32 cellular contexts compared by ENCODE assay signal in the genomic region with DNA sequence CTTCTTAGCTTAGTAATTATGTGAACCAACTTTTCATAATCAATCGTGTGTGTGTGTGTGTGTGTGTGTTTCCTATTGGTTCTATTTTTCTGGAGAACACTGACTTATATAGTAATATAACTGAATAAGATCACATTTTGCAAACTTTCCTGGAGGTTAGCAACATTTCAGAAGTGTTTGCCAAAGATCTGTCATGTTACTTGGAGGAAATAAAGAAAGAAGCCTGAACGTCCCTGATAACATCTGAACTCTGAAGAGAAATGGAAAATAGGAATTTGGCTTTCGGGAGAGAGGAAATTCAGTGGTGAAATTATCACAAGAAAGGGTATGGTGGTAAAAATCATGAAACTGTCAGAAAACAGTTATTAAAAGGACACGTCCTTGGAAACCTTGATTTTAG.
"Had no signal": no experiment of that assay in that cellular context is flagged by ENCODE, and none has a peak within 500 bp of the region (broad histone marks: within the 10 kb centered on the region; RNA-seq: fewer than 3 reads in every experiment).

No MANE protein-coding gene starts in this region.

- H3K4me1 ChIP-seq: ascending aorta, Peyer's patch, SJSA1 had no signal

- H3K27ac Mint-ChIP-seq: activated CD4-positive, alpha-beta memory T cell treated with anti-CD3 and anti-CD28 coated beads, Interleukin-2, amount 10 ng/mL, durations not matched to agents 7 days and 5 days; activated CD8-positive, alpha-beta memory T cell treated with anti-CD3 and anti-CD28 coated beads, Interleukin-2, amount 10 ng/mL, durations not matched to agents 7 days and 5 days; activated naive CD8-positive, alpha-beta T cell treated with anti-CD3 and anti-CD28 coated beads for 36 hours; activated T-cell treated with anti-CD3 and anti-CD28 coated beads, Interleukin-2, amount 50 U/mL, for 72 hours; activated T-helper 17 cell treated with anti-CD3 and anti-CD28 coated beads, Interleukin-2, amount 50 U/mL, for 72 hours; brain had no signal

- H3K36me3 Mint-ChIP-seq: activated CD8-positive, alpha-beta memory T cell treated with anti-CD3 and anti-CD28 coated beads, Interleukin-2, amount 10 ng/mL, durations not matched to agents 7 days and 5 days; activated naive CD8-positive, alpha-beta T cell treated with anti-CD3 and anti-CD28 coated beads for 36 hours had no signal

- H3K4me3 Mint-ChIP-seq: activated CD4-positive, alpha-beta memory T cell treated with anti-CD3 and anti-CD28 coated beads, Interleukin-2, amount 10 ng/mL, durations not matched to agents 7 days and 5 days; activated CD8-positive, alpha-beta memory T cell treated with anti-CD3 and anti-CD28 coated beads, Interleukin-2, amount 10 ng/mL, durations not matched to agents 7 days and 5 days; activated naive CD8-positive, alpha-beta T cell treated with anti-CD3 and anti-CD28 coated beads for 36 hours; activated T-cell treated with anti-CD3 and anti-CD28 coated beads, Interleukin-2, amount 50 U/mL, for 72 hours; activated T-helper 17 cell treated with anti-CD3 and anti-CD28 coated beads, Interleukin-2, amount 50 U/mL, for 72 hours; brain had no signal

- DNase-seq: activated CD4-positive, alpha-beta memory T cell treated with anti-CD3 and anti-CD28 coated beads, Interleukin-2, amount 10 ng/mL, durations not matched to agents 7 days and 5 days; activated CD4-positive, alpha-beta T cell treated with anti-CD3 and anti-CD28 coated beads for 1 hour; activated CD4-positive, alpha-beta T cell treated with anti-CD3 and anti-CD28 coated beads for 48 hours; activated CD4-positive, CD25-positive, alpha-beta regulatory T cell; activated CD8-positive, alpha-beta memory T cell treated with anti-CD3 and anti-CD28 coated beads for 24 hours; activated CD8-positive, alpha-beta memory T cell treated with anti-CD3 and anti-CD28 coated beads, Interleukin-2, amount 10 ng/mL, durations not matched to agents 7 days and 5 days; activated CD8-positive, alpha-beta memory T cell treated with anti-CD3 and anti-CD28 coated beads, Interleukin-2, amount 50 U/mL, for 48 hours; activated effector memory CD4-positive, alpha-beta T cell treated with anti-CD3 and anti-CD28 coated beads, Interleukin-2, amount 50 U/mL, for 16 hours; activated naive CD4-positive, alpha-beta T cell; activated naive CD4-positive, alpha-beta T cell treated with anti-CD3 and anti-CD28 coated beads, Interleukin-2, amount 50 U/mL, for 16 hours; activated naive CD8-positive, alpha-beta T cell treated with anti-CD3 and anti-CD28 coated beads for 36 hours; activated T-cell treated with anti-CD3 and anti-CD28 coated beads, Interleukin-2, amount 50 U/mL, for 1 hour; activated T-cell treated with anti-CD3 and anti-CD28 coated beads, Interleukin-2, amount 50 U/mL, for 72 hours; amygdala; caudate nucleus; MG63; NCI-H1436; NCI-H1694; NCI-H2081 treated with DMSO at 0.1 percent for 48 hours; NCI-H345; NCI-H748 treated with DMSO at 0.1 percent for 48 hours; NK-92 treated with Interleukin-12 subunit alpha and Interleukin-12 subunit beta, amount 100 ng/mL, for 24 hours; PC-3; Peyer's patch; SHP77 treated with DMSO at 0.1 percent for 48 hours; T1000 had no signal

- H3K4me1 Mint-ChIP-seq: activated CD4-positive, alpha-beta memory T cell treated with anti-CD3 and anti-CD28 coated beads, Interleukin-2, amount 10 ng/mL, durations not matched to agents 7 days and 5 days; activated CD8-positive, alpha-beta memory T cell treated with anti-CD3 and anti-CD28 coated beads, Interleukin-2, amount 10 ng/mL, durations not matched to agents 7 days and 5 days; activated naive CD8-positive, alpha-beta T cell treated with anti-CD3 and anti-CD28 coated beads for 36 hours; activated T-helper 17 cell treated with anti-CD3 and anti-CD28 coated beads, Interleukin-2, amount 50 U/mL, for 72 hours had no signal

- H3K9me3 ChIP-seq: MG63, SJSA1 had no signal

- H3K27me3 Mint-ChIP-seq: activated CD4-positive, alpha-beta memory T cell treated with anti-CD3 and anti-CD28 coated beads, Interleukin-2, amount 10 ng/mL, durations not matched to agents 7 days and 5 days; activated CD8-positive, alpha-beta memory T cell treated with anti-CD3 and anti-CD28 coated beads, Interleukin-2, amount 10 ng/mL, durations not matched to agents 7 days and 5 days; activated naive CD8-positive, alpha-beta T cell treated with anti-CD3 and anti-CD28 coated beads for 36 hours; activated T-helper 17 cell treated with anti-CD3 and anti-CD28 coated beads, Interleukin-2, amount 50 U/mL, for 72 hours had no signal

- H3K4me3 ChIP-seq: ascending aorta, K562, MG63, Peyer's patch, SJSA1 had no signal

- H3K27me3 ChIP-seq: ascending aorta, MG63, Peyer's patch, SJSA1 had no signal

- ATAC-seq: activated CD8-positive, alpha-beta memory T cell treated with anti-CD3 and anti-CD28 coated beads, Interleukin-2, amount 10 ng/mL, durations not matched to agents 7 days and 5 days; activated T-cell treated with anti-CD3 and anti-CD28 coated beads, Interleukin-2, amount 50 U/mL, for 72 hours; activated T-helper 17 cell treated with anti-CD3 and anti-CD28 coated beads, Interleukin-2, amount 50 U/mL, for 72 hours; K562; PC-3 had no signal

- H3K27ac ChIP-seq: ascending aorta, Peyer's patch, SJSA1, WERI-Rb-1 had no signal

- H3K36me3 ChIP-seq: ascending aorta, MG63, Peyer's patch, SJSA1, WERI-Rb-1 had no signal
